12 cellular contexts compared by ENCODE assay signal in the genomic region with DNA sequence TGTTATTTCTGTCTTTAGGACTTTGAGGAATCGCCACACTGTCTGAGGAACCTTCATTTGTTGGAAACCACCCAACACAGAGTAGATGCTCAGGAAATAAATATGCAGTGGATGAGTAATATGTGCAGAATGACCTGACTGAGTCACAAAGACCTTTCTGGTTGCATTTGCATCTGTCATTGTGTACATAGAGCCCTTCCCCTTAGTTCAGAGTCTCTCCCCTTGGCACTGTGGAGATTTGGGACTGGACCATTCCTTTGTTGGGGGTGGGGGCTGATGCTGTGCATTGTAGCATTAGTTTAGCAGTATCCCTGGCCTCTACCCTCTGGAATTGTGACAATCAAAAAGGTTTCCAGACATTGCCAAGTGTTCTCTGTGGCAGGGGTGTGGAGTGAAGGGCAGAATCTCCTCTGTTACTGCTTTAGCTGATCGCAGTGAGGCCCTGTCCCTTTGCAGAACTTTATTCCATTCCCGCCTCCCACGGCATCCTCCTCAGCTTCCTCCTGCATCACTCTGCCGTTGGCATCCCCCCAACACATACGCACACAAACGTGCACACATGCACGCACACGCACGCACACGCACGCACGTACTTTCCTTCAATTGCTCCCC.
DNase-seq lines count a peak whose midpoint lies in the region; ATAC-seq and TF ChIP-seq lines count a peak whose summit lies in the region.
"Had no signal": no experiment of that assay in that cellular context is flagged by ENCODE, and none has a peak within 500 bp of the region (broad histone marks: within the 10 kb centered on the region; RNA-seq: fewer than 3 reads in every experiment).

No MANE protein-coding gene starts in this region.

- no peak overlapping the region for H2AFZ ChIP-seq in fibroblast of lung (ENCODE audit: low read length)
- H2AFZ ChIP-seq: parathyroid adenoma had no signal

- no peak for TF ChIP-seq POLR2A in breast epithelium (IDR thresholded peaks at IDR 0.05)

- H3K79me2 ChIP-seq in fibroblast of lung (ENCODE audit: control insufficient read depth, insufficient read depth, low read length), result no peaks in the 10 kb centered on the region

- peak overlapping the region; percentile 56 for H3K4me2 ChIP-seq in fibroblast of lung (ENCODE audit: extremely low read depth, insufficient read depth, low read length)

- H3K9me3 ChIP-seq in breast epithelium (peaks cover 0 to 3% of the 10 kb centered on the region in 2 donors), SJCRH30 (replicated peaks) (peaks cover 14% of the 10 kb centered on the region), fibroblast of lung (ENCODE audit: control insufficient read depth, insufficient read depth, low read depth, low read length) (no peaks in the 10 kb centered on the region)

- peaks cover 12% of the 10 kb centered on the region for H3K36me3 Mint-ChIP-seq in MCF 10A (ENCODE audit: insufficient read depth, unreplicated experiment)

- H3K27ac ChIP-seq in breast epithelium, result no peak overlapping the region
- H3K27ac ChIP-seq in SJCRH30, result no peak overlapping the region; the same call in 1 of the 2 replicates
- peak overlapping the region; percentile 29 for H3K27ac ChIP-seq in fibroblast of lung (ENCODE audit: insufficient read depth, low read length)
- H3K27ac ChIP-seq: HL-60, parathyroid adenoma had no signal

- no peaks in the 10 kb centered on the region for H3K27me3 Mint-ChIP-seq in MCF 10A (ENCODE audit: insufficient read depth, unreplicated experiment)

- H3K4me3 ChIP-seq in breast epithelium (no peak overlapping the region), SJCRH30 (no peak overlapping the region), fibroblast of lung (replicated peaks in 1 of 4; ENCODE audit: control extremely low read depth in 1 of 4, insufficient read depth in 1 of 4, low read depth in 3 of 4, low read length in 4 of 4) (no peak overlapping the region)

- peak; percentile 89 for DNase-seq in MCF 10A (ENCODE audit: unreplicated experiment)
- DNase-seq in breast epithelium (ENCODE audit: low spot score in 2 of 2), result no peak
- peak; percentile 31 to 45 for DNase-seq in SJCRH30
- DNase-seq in fibroblast of lung (ENCODE audit: low read depth in 2 of 2), result peak; percentile 94 to 98
- no peak for DNase-seq in midbrain (lab: John Stamatoyannopoulos, UW)
- DNase-seq in stimulated activated naive CD8-positive, alpha-beta T cell treated with anti-CD3 and anti-CD28 coated beads, Interleukin-15, Interleukin-2, amounts not matched to agents 100 U/mL and 50 U/mL, for 24 hours, result no peak
- DNase-seq: CD4-positive, alpha-beta T cell; NCI-H524 treated with DMSO at 0.1 percent for 48 hours had no signal

- H3K4me1 Mint-ChIP-seq in MCF 10A (ENCODE audit: insufficient read depth, unreplicated experiment), result peaks cover 37% of the 10 kb centered on the region

- H3K4me1 ChIP-seq in breast epithelium (peaks cover 0 to 8% of the 10 kb centered on the region in 2 donors), SJCRH30 (peaks cover 40% of the 10 kb centered on the region), fibroblast of lung (ENCODE audit: control insufficient read depth, extremely low read depth, insufficient read depth, low read length) (peaks cover 9% of the 10 kb centered on the region)

- intact Hi-C loops in MCF 10A (cut with micrococcal nuclease) (loop anchor here (10.0 kb wide), 1 partner anchor 166 kb away; no protein-coding TSS in a partner anchor), breast epithelium (cut with DNase I; ENCODE audit: low total_unique reads) (no loop called here)

- CTCF ChIA-PET in MCF 10A (lab: Yijun Ruan, JAX), result no interaction called here

- H3K36me3 ChIP-seq in breast epithelium (no peaks in the 10 kb centered on the region), SJCRH30 (no peaks in the 10 kb centered on the region; the same call in 1 of the 2 replicates), fibroblast of lung (ENCODE audit: control insufficient read depth, insufficient read depth, low read length) (no peaks in the 10 kb centered on the region)

- TF ChIP-seq CTCF in MCF 10A (IDR thresholded peaks at IDR 0.05; ENCODE audit: unreplicated experiment), result no peak
- no peak for TF ChIP-seq CTCF in breast epithelium (IDR thresholded peaks at IDR 0.05)
- no peak for TF ChIP-seq CTCF in fibroblast of lung (conservative IDR thresholded peaks at IDR 0.05 in 1 of 2, IDR thresholded peaks at IDR 0.05 in 1 of 2; ENCODE audit: low read depth in 1 of 2, low read length in 2 of 2)

- no peak overlapping the region for H3K27ac Mint-ChIP-seq in MCF 10A (ENCODE audit: low read depth, unreplicated experiment)
- H3K27ac Mint-ChIP-seq: CD4-positive, alpha-beta T cell had no signal

- H3K4me3 Mint-ChIP-seq in MCF 10A (ENCODE audit: unreplicated experiment), result no peak overlapping the region
- H3K4me3 Mint-ChIP-seq: CD4-positive, alpha-beta T cell had no signal

- no peaks in the 10 kb centered on the region for H3K9me3 Mint-ChIP-seq in MCF 10A (ENCODE audit: unreplicated experiment)

- POLR2A ChIA-PET in MCF 10A (lab: Yijun Ruan, JAX), result interaction anchor here (0.5 to 2.2 kb wide), 3 partner anchors 12 to 318 kb away, joined by 3 to 5 read pairs (median 3); no protein-coding TSS in a partner anchor

- H3K9ac ChIP-seq in fibroblast of lung (ENCODE audit: insufficient read depth, low read length), result no peak overlapping the region
- H3K9ac ChIP-seq: parathyroid adenoma had no signal

- H4K20me1 ChIP-seq in fibroblast of lung (ENCODE audit: control insufficient read depth, extremely low read depth, insufficient read depth, low read length), result no peaks in the 10 kb centered on the region

- BruUV-seq in MCF 10A (replicated peaks; lab: Mats Ljungman, UMichigan), result no TSS peak

- no peak for ATAC-seq in HG02970 (IDR thresholded peaks at IDR 0.05; ENCODE audit: low FRiP score, unreplicated experiment)
- no peak for ATAC-seq in HG03442 (IDR thresholded peaks at IDR 0.05; ENCODE audit: unreplicated experiment)
- ATAC-seq in stimulated activated naive CD8-positive, alpha-beta T cell treated with anti-CD3 and anti-CD28 coated beads, Interleukin-15, Interleukin-2, amounts not matched to agents 100 U/mL and 50 U/mL, for 24 hours, result no peak

- H3K27me3 ChIP-seq in breast epithelium (no peaks in the 10 kb centered on the region), SJCRH30 (no peaks in the 10 kb centered on the region), fibroblast of lung (ENCODE audit: control insufficient read depth, insufficient read depth, low read length) (no peaks in the 10 kb centered on the region)

Comparison
In these comparisons a context has a peak if more than half of its experiments do, and no peak if none do; other contexts are left out.
1. DNase-seq: peak in MCF 10A (single experiment), SJCRH30 (2 of 2) and fibroblast of lung (2 of 2); none in breast epithelium (0 of 2), midbrain (single experiment) and stimulated activated naive CD8-positive, alpha-beta T cell treated with anti-CD3 and anti-CD28 coated beads, Interleukin-15, Interleukin-2, amounts not matched to agents 100 U/mL and 50 U/mL, for 24 hours (single experiment).